10 cellular contexts compared by ENCODE assay signal in the genomic region with DNA sequence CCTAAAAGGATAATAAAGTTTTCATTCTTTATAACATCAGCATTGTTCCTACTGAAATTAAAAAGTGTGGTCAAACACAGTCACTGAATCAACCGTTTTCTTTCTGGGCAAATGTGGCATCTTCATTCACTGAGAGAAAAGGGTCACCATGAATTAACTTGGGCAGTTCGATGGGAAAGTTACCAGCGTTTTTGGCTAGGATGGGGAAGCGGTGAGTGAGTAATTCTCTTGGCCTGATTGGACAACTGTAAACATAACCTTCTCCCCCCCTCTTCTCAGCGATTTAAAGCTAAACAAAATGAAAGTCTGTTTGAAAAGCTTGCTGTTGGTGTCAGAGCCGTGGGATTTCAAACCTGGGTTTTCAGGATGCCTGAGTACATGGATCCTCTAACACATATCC.
DNase-seq lines count a peak whose midpoint lies in the region; ATAC-seq and TF ChIP-seq lines count a peak whose summit lies in the region.
"Had no signal": no experiment of that assay in that cellular context is flagged by ENCODE, and none has a peak within 500 bp of the region (broad histone marks: within the 10 kb centered on the region; RNA-seq: fewer than 3 reads in every experiment).

No MANE protein-coding gene starts in this region.

- H3K4me3 ChIP-seq in MG63 = peak overlapping the region; percentile 35
- H3K4me3 ChIP-seq in CD8-positive, alpha-beta T cell (ENCODE audit: low read depth, low read length) = no peak overlapping the region
- H3K4me3 ChIP-seq: mucosa of descending colon had no signal

- CTCF ChIA-PET in CD8-positive, alpha-beta T cell (lab: Charles Lee) = interaction anchor here (0.6 kb wide), 1 partner anchor 69 kb away, joined by 3 read pairs; no protein-coding TSS in a partner anchor

- peak overlapping the region; percentile 57 for H3K4me3 Mint-ChIP-seq in osteocyte (ENCODE audit: unreplicated experiment)
- H3K4me3 Mint-ChIP-seq in CD8-positive, alpha-beta T cell = no peak overlapping the region

- no peaks in the 10 kb centered on the region for H3K27me3 Mint-ChIP-seq in osteocyte (ENCODE audit: unreplicated experiment)
- peaks cover 5% of the 10 kb centered on the region for H3K27me3 Mint-ChIP-seq in CD8-positive, alpha-beta T cell (ENCODE audit: low read depth)

- ATAC-seq in GM18870 (IDR thresholded peaks at IDR 0.05; ENCODE audit: unreplicated experiment) (no peak), GM18909 (IDR thresholded peaks at IDR 0.05; ENCODE audit: poor library complexity, unreplicated experiment) (no peak)
- ATAC-seq in CD8-positive, alpha-beta T cell = no peak
- ATAC-seq: mucosa of descending colon had no signal

- no peak overlapping the region for H3K27ac ChIP-seq in CD8-positive, alpha-beta T cell (ENCODE audit: low read depth, low read length)

- DNase-seq in AG08395 (ENCODE audit: low spot score) (peak; percentile 65), MG63 (peak; percentile 61), dermis microvascular lymphatic vessel endothelial cell (ENCODE audit: low read depth in 2 of 2) (peak; percentile 48 to 89), osteocyte (ENCODE audit: extremely low spot score, unreplicated experiment) (no peak), NCI-H2227 (lab: John Stamatoyannopoulos, UW; ENCODE audit: unreplicated experiment) (no peak)
- no peak for DNase-seq in CD8-positive, alpha-beta T cell
- DNase-seq: effector memory CD4-positive, alpha-beta T cell; mucosa of descending colon had no signal

- H3K36me3 ChIP-seq in MG63 = peaks cover 47% of the 10 kb centered on the region
- no peaks in the 10 kb centered on the region for H3K36me3 ChIP-seq in CD8-positive, alpha-beta T cell (ENCODE audit: insufficient read depth, low read length)

- peaks cover 45% of the 10 kb centered on the region for H3K36me3 Mint-ChIP-seq in osteocyte (ENCODE audit: unreplicated experiment)
- no peaks in the 10 kb centered on the region for H3K36me3 Mint-ChIP-seq in CD8-positive, alpha-beta T cell

- no peaks in the 10 kb centered on the region for H3K27me3 ChIP-seq in MG63
- no peaks in the 10 kb centered on the region for H3K27me3 ChIP-seq in CD8-positive, alpha-beta T cell (ENCODE audit: insufficient read depth, low read length)

- TF ChIP-seq CTCF in osteocyte (IDR thresholded peaks at IDR 0.05) = no peak
- no peak for TF ChIP-seq CTCF in CD8-positive, alpha-beta T cell (IDR thresholded peaks at IDR 0.05)

- no peaks in the 10 kb centered on the region for H3K9me3 Mint-ChIP-seq in osteocyte (ENCODE audit: unreplicated experiment)
- H3K9me3 Mint-ChIP-seq in CD8-positive, alpha-beta T cell = no peaks in the 10 kb centered on the region

- POLR2A ChIA-PET in CD8-positive, alpha-beta T cell (lab: Charles Lee) = no interaction called here

- intact Hi-C loops in CD8-positive, alpha-beta T cell (cut with DNase I, micrococcal nuclease) = no loop called here

- H3K9me3 ChIP-seq in MG63 = no peaks in the 10 kb centered on the region
- H3K9me3 ChIP-seq in CD8-positive, alpha-beta T cell (ENCODE audit: low read length) = no peaks in the 10 kb centered on the region
- H3K9me3 ChIP-seq: mucosa of descending colon had no signal

- no peaks in the 10 kb centered on the region for H3K4me1 ChIP-seq in CD8-positive, alpha-beta T cell (ENCODE audit: insufficient read depth, low read length)

- peak overlapping the region; percentile 94 for H3K27ac Mint-ChIP-seq in osteocyte (ENCODE audit: unreplicated experiment)
- no peak overlapping the region for H3K27ac Mint-ChIP-seq in CD8-positive, alpha-beta T cell

- H3K4me1 Mint-ChIP-seq in osteocyte (ENCODE audit: unreplicated experiment) = peaks cover 59% of the 10 kb centered on the region
- no peaks in the 10 kb centered on the region for H3K4me1 Mint-ChIP-seq in CD8-positive, alpha-beta T cell (ENCODE audit: low read depth)

Comparison
In these comparisons a context has a peak if more than half of its experiments do, and no peak if none do; other contexts are left out.
1. DNase-seq: peak in AG08395 (single experiment), MG63 (single experiment) and dermis microvascular lymphatic vessel endothelial cell (2 of 2); none in osteocyte (single experiment), NCI-H2227 (single experiment) and CD8-positive, alpha-beta T cell (0 of 7).